In the genomic region with DNA sequence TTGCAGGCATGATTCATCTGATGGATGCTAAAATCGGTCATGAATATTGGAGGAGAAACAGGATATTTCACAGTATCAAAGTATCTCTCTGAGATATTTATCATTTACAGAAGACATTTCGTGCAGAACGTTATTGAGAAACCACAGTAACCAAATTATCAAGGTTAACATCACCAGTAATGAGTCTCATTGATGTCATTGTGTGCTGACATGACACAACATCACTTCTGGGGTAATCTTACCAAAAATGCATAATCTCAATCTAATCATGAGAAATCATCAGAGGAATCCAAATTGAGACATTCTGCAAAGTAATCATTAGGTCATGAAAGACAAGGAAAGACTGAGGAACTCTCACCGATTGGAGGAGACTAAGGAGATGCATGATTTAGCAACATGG, we compare ENCODE assay signal across 1 cellular context.
TF ChIP-seq lines count a peak whose summit lies in the region.

No MANE protein-coding gene starts in this region.

TF ChIP-seq in K562, 482 proteins besides CTCF, POLR2A, EP300 and RAD21 (continued from another document):
- TF ChIP-seq, protein P1, sequence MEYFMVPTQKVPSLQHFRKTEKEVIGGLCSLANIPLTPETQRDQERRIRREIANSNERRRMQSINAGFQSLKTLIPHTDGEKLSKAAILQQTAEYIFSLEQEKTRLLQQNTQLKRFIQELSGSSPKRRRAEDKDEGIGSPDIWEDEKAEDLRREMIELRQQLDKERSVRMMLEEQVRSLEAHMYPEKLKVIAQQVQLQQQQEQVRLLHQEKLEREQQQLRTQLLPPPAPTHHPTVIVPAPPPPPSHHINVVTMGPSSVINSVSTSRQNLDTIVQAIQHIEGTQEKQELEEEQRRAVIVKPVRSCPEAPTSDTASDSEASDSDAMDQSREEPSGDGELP (CRISPR knock-in tag; IDR thresholded peaks at IDR 0.05; ENCODE audit: borderline replicate concordance) = no peak
- TF ChIP-seq, protein P2, sequence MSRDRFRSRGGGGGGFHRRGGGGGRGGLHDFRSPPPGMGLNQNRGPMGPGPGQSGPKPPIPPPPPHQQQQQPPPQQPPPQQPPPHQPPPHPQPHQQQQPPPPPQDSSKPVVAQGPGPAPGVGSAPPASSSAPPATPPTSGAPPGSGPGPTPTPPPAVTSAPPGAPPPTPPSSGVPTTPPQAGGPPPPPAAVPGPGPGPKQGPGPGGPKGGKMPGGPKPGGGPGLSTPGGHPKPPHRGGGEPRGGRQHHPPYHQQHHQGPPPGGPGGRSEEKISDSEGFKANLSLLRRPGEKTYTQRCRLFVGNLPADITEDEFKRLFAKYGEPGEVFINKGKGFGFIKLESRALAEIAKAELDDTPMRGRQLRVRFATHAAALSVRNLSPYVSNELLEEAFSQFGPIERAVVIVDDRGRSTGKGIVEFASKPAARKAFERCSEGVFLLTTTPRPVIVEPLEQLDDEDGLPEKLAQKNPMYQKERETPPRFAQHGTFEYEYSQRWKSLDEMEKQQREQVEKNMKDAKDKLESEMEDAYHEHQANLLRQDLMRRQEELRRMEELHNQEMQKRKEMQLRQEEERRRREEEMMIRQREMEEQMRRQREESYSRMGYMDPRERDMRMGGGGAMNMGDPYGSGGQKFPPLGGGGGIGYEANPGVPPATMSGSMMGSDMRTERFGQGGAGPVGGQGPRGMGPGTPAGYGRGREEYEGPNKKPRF (IDR thresholded peaks at IDR 0.05; ENCODE audit: low read depth, low read length) = no peak
- TF ChIP-seq, protein P3, sequence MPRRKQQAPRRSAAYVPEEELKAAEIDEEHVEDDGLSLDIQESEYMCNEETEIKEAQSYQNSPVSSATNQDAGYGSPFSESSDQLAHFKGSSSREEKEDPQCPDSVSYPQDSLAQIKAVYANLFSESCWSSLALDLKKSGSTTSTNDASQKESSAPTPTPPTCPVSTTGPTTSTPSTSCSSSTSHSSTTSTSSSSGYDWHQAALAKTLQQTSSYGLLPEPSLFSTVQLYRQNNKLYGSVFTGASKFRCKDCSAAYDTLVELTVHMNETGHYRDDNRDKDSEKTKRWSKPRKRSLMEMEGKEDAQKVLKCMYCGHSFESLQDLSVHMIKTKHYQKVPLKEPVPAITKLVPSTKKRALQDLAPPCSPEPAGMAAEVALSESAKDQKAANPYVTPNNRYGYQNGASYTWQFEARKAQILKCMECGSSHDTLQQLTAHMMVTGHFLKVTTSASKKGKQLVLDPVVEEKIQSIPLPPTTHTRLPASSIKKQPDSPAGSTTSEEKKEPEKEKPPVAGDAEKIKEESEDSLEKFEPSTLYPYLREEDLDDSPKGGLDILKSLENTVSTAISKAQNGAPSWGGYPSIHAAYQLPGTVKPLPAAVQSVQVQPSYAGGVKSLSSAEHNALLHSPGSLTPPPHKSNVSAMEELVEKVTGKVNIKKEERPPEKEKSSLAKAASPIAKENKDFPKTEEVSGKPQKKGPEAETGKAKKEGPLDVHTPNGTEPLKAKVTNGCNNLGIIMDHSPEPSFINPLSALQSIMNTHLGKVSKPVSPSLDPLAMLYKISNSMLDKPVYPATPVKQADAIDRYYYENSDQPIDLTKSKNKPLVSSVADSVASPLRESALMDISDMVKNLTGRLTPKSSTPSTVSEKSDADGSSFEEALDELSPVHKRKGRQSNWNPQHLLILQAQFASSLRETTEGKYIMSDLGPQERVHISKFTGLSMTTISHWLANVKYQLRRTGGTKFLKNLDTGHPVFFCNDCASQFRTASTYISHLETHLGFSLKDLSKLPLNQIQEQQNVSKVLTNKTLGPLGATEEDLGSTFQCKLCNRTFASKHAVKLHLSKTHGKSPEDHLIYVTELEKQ (CRISPR knock-in tag; IDR thresholded peaks at IDR 0.05) = no peak
- TF ChIP-seq ATF1 (CRISPR knock-in tag; IDR thresholded peaks at IDR 0.05) = no peak
- no peak for TF ChIP-seq ATF1 (tag; IDR thresholded peaks at IDR 0.05)
- TF ChIP-seq MAFF (IDR thresholded peaks at IDR 0.05; ENCODE audit: low read length) = peak; percentile 61
- TF ChIP-seq C11orf30 (IDR thresholded peaks at IDR 0.05; ENCODE audit: low read depth) = peak; percentile 59
- TF ChIP-seq, protein P4, sequence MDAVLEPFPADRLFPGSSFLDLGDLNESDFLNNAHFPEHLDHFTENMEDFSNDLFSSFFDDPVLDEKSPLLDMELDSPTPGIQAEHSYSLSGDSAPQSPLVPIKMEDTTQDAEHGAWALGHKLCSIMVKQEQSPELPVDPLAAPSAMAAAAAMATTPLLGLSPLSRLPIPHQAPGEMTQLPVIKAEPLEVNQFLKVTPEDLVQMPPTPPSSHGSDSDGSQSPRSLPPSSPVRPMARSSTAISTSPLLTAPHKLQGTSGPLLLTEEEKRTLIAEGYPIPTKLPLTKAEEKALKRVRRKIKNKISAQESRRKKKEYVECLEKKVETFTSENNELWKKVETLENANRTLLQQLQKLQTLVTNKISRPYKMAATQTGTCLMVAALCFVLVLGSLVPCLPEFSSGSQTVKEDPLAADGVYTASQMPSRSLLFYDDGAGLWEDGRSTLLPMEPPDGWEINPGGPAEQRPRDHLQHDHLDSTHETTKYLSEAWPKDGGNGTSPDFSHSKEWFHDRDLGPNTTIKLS (IDR thresholded peaks at IDR 0.05; ENCODE audit: borderline replicate concordance, low read depth) = no peak
- no peak for TF ChIP-seq ZNF436 (CRISPR knock-in tag; IDR thresholded peaks at IDR 0.05)
- TF ChIP-seq, protein P5, sequence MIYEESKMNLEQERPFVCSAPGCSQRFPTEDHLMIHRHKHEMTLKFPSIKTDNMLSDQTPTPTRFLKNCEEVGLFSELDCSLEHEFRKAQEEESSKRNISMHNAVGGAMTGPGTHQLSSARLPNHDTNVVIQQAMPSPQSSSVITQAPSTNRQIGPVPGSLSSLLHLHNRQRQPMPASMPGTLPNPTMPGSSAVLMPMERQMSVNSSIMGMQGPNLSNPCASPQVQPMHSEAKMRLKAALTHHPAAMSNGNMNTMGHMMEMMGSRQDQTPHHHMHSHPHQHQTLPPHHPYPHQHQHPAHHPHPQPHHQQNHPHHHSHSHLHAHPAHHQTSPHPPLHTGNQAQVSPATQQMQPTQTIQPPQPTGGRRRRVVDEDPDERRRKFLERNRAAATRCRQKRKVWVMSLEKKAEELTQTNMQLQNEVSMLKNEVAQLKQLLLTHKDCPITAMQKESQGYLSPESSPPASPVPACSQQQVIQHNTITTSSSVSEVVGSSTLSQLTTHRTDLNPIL (CRISPR knock-in tag; IDR thresholded peaks at IDR 0.05) = no peak
- TF ChIP-seq NBN (IDR thresholded peaks at IDR 0.05; ENCODE audit: low read depth) = no peak
- TF ChIP-seq POLR2AphosphoS5 (IDR thresholded peaks at IDR 0.05; ENCODE audit: control insufficient read depth, insufficient read depth, low read depth, low read length) = no peak
- TF ChIP-seq RFX7 (CRISPR knock-in tag; IDR thresholded peaks at IDR 0.05) = no peak
- TF ChIP-seq MAFG (tag; conservative IDR thresholded peaks at IDR 0.05) = peak; percentile 67
- TF ChIP-seq ZKSCAN1 (IDR thresholded peaks at IDR 0.05; ENCODE audit: low read depth, low read length) = no peak
- TF ChIP-seq, protein P6, sequence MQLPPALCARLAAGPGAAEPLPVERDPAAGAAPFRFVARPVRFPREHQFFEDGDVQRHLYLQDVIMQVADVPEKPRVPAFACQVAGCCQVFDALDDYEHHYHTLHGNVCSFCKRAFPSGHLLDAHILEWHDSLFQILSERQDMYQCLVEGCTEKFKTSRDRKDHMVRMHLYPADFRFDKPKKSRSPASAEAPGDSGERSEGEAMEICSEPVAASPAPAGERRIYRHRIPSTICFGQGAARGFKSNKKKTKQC (CRISPR knock-in tag; IDR thresholded peaks at IDR 0.05) = no peak
- no peak for TF ChIP-seq TCF7L2 (IDR thresholded peaks at IDR 0.05; ENCODE audit: low read depth, low read length)
